In genomic region chr22:38733329-38734202, GRCh38 we compare ENCODE assay signal across 9 cellular contexts. TPM values are rescaled to one million over a fixed set of nuclear protein-coding genes. Genes with fewer than 3 reads are reported as not detected.
DNase-seq lines count a peak whose midpoint lies in the region; ATAC-seq and TF ChIP-seq lines count a peak whose summit lies in the region.
"Had no signal": no experiment of that assay in that cellular context is flagged by ENCODE, and none has a peak within 500 bp of the region (broad histone marks: within the 10 kb centered on the region; RNA-seq: fewer than 3 reads in every experiment).

No MANE protein-coding gene starts in this region.

- no peaks in the 10 kb centered on the region for H4K20me1 ChIP-seq in SU-DHL-6 (ENCODE audit: low read depth, low read length)

- H3K9ac ChIP-seq in SU-DHL-6 (ENCODE audit: low read length): no peak overlapping the region

- H3K4me1 Mint-ChIP-seq in CD4-positive, CD25-positive, alpha-beta regulatory T cell: peaks cover 5 to 58% (median 22%) of the 10 kb centered on the region in 4 donors

- no peaks in the 10 kb centered on the region for H3K79me2 ChIP-seq in SU-DHL-6 (ENCODE audit: insufficient read depth, low read length)

- H3K9me3 ChIP-seq in CD4-positive, CD25-positive, alpha-beta regulatory T cell (ENCODE audit: control insufficient read depth in 2 of 2, low read length in 2 of 2): no peaks in the 10 kb centered on the region
- no peaks in the 10 kb centered on the region for H3K9me3 ChIP-seq in SU-DHL-6 (ENCODE audit: insufficient read depth, low read length)
- no peaks in the 10 kb centered on the region for H3K9me3 ChIP-seq in breast epithelium

- no peaks in the 10 kb centered on the region for H3K27me3 Mint-ChIP-seq in CD4-positive, CD25-positive, alpha-beta regulatory T cell

- no peaks in the 10 kb centered on the region for H3K27me3 ChIP-seq in CD4-positive, CD25-positive, alpha-beta regulatory T cell (ENCODE audit: control insufficient read depth, insufficient read depth, low read length)
- H3K27me3 ChIP-seq in SU-DHL-6 (ENCODE audit: low read length) (no peaks in the 10 kb centered on the region), breast epithelium (no peaks in the 10 kb centered on the region), kidney epithelial cell (ENCODE audit: control insufficient read depth, insufficient read depth, low read length) (no peaks in the 10 kb centered on the region)

- peak overlapping the region in 3 of 4 donors; percentile 4 to 75 (median 19) for H3K4me3 Mint-ChIP-seq in CD4-positive, CD25-positive, alpha-beta regulatory T cell

- H3K9me3 Mint-ChIP-seq in CD4-positive, CD25-positive, alpha-beta regulatory T cell: no peaks in the 10 kb centered on the region

- peak in 1 of 3 donors; percentile 65 for DNase-seq in CD4-positive, CD25-positive, alpha-beta regulatory T cell
- peak; percentile 28 for DNase-seq in HK-2 (ENCODE audit: unreplicated experiment)
- DNase-seq in breast epithelium (ENCODE audit: low spot score in 2 of 2): peak; percentile 64 to 69
- no peak for DNase-seq in kidney epithelial cell (ENCODE audit: low read depth)
- peak; percentile 29 for DNase-seq in stimulated activated CD8-positive, alpha-beta memory T cell treated with anti-CD3 and anti-CD28 coated beads, Interleukin-15, amount 100 ng/mL, for 1 hour (ENCODE audit: low read depth)
- DNase-seq in DMS114 treated with DMSO at 0.1 percent for 48 hours (lab: John Stamatoyannopoulos, UW; ENCODE audit: unreplicated experiment): no peak

- no peak overlapping the region for H3K4me3 ChIP-seq in CD4-positive, CD25-positive, alpha-beta regulatory T cell (ENCODE audit: low read depth, low read length)
- H3K4me3 ChIP-seq in SU-DHL-6 (ENCODE audit: insufficient read depth, low read length, poor library complexity, severe bottlenecking): no peak overlapping the region
- H3K4me3 ChIP-seq in breast epithelium: no peak overlapping the region
- no peak overlapping the region for H3K4me3 ChIP-seq in kidney epithelial cell (ENCODE audit: low read depth, low read length)
- H3K4me3 ChIP-seq: skin epidermis had no signal

- TF ChIP-seq CTCF in SU-DHL-6 (IDR thresholded peaks at IDR 0.05; ENCODE audit: insufficient read depth, low read length, poor library complexity, severe bottlenecking) (peak; percentile 92), breast epithelium (IDR thresholded peaks at IDR 0.05) (peak; percentile 53 to 68 (median 55)), kidney epithelial cell (IDR thresholded peaks at IDR 0.05; ENCODE audit: insufficient read depth, low read length, poor library complexity, severe bottlenecking) (peak; percentile 83)

- H3F3A ChIP-seq in SU-DHL-6 (ENCODE audit: insufficient read depth): peaks cover 9% of the 10 kb centered on the region; the same call in 1 of the 2 replicates

- peaks cover 71% of the 10 kb centered on the region for H3K36me3 ChIP-seq in CD4-positive, CD25-positive, alpha-beta regulatory T cell (ENCODE audit: control insufficient read depth, insufficient read depth, low read length)
- no peaks in the 10 kb centered on the region; the same call in 1 of the 2 replicates for H3K36me3 ChIP-seq in SU-DHL-6 (ENCODE audit: low read length)
- peaks cover 32% of the 10 kb centered on the region for H3K36me3 ChIP-seq in breast epithelium
- H3K36me3 ChIP-seq in kidney epithelial cell (ENCODE audit: control insufficient read depth, insufficient read depth, low read length): peaks cover 7% of the 10 kb centered on the region

- H3K4me2 ChIP-seq in SU-DHL-6 (ENCODE audit: low read depth, low read length, poor library complexity, severe bottlenecking): no peak overlapping the region

- peak overlapping the region; percentile 80 to 86 (median 85) for H3K27ac Mint-ChIP-seq in CD4-positive, CD25-positive, alpha-beta regulatory T cell

- H3K27ac ChIP-seq in CD4-positive, CD25-positive, alpha-beta regulatory T cell (ENCODE audit: insufficient read depth, low read length, poor library complexity, severe bottlenecking): peak overlapping the region; percentile 52
- H3K27ac ChIP-seq in SU-DHL-6 (ENCODE audit: low read depth, low read length) (no peak overlapping the region), breast epithelium (peak overlapping the region; percentile 81 to 87)

- ATAC-seq in CD4-positive, CD25-positive, alpha-beta regulatory T cell (ENCODE audit: low read depth in 2 of 2): peak; percentile 43 to 57
- ATAC-seq in GM19351 (IDR thresholded peaks at IDR 0.05; ENCODE audit: unreplicated experiment): no peak

- H3K9me2 ChIP-seq in SU-DHL-6 (replicated peaks; ENCODE audit: insufficient read depth, low read length): no peaks in the 10 kb centered on the region

- H3K4me1 ChIP-seq in CD4-positive, CD25-positive, alpha-beta regulatory T cell (ENCODE audit: control insufficient read depth, insufficient read depth, low read length, poor library complexity, severe bottlenecking): peaks cover 23% of the 10 kb centered on the region
- peaks cover 12 to 20% of the 10 kb centered on the region in 2 donors for H3K4me1 ChIP-seq in breast epithelium

- H2AFZ ChIP-seq in SU-DHL-6 (ENCODE audit: low read depth, low read length, severe bottlenecking): no peak overlapping the region

- TF ChIP-seq POLR2A in breast epithelium (IDR thresholded peaks at IDR 0.05): no peak

- intact Hi-C loops in breast epithelium (cut with DNase I; ENCODE audit: low total_unique reads): loop anchor here (5.0 kb wide), 1 partner anchor 559 kb away; no protein-coding TSS in a partner anchor

- peaks cover 37% of the 10 kb centered on the region for H3K36me3 Mint-ChIP-seq in CD4-positive, CD25-positive, alpha-beta regulatory T cell

RNA-seq across cellular contexts. Expression of gene SUN2, which starts 22.2 kb away (rescaled TPM):
- total RNA-seq in CD4-positive, CD25-positive, alpha-beta regulatory T cell: 454 TPM
- 100 to 1,000 TPM; 260 to 381 (median 298) TPM for polyA plus RNA-seq in CD4-positive, CD25-positive, alpha-beta regulatory T cell
- total RNA-seq in breast epithelium: 100 to 1,000 TPM; 173 to 577 (median 266) TPM
- 84.5 and 105 TPM in 2 replicates for total RNA-seq in kidney epithelial cell

RNA-seq across cellular contexts. Expression of gene GTPBP1, which starts 27.8 kb away (rescaled TPM):
- 285 TPM for total RNA-seq in CD4-positive, CD25-positive, alpha-beta regulatory T cell
- 10 to 100 TPM; 25.4 to 29.7 (median 25.7) TPM for polyA plus RNA-seq in CD4-positive, CD25-positive, alpha-beta regulatory T cell
- total RNA-seq in breast epithelium (10 to 100 TPM; 32.3 to 58.7 (median 56.9) TPM), kidney epithelial cell (33.0 and 35.4 TPM in 2 replicates)

RNA-seq across cellular contexts. Expression of gene JOSD1, which starts 32.8 kb away (rescaled TPM):
- 205 TPM for total RNA-seq in CD4-positive, CD25-positive, alpha-beta regulatory T cell
- polyA plus RNA-seq in CD4-positive, CD25-positive, alpha-beta regulatory T cell: 10 to 100 TPM in 2 of 4 donors, 1 to 10 TPM in 2; 8.7 to 12.5 (median 10.2) TPM
- total RNA-seq in breast epithelium: 10 to 100 TPM; 60.5 to 80.8 (median 61.3) TPM
- total RNA-seq in kidney epithelial cell: 97.3 and 110 TPM in 2 replicates

RNA-seq across cellular contexts. Expression of gene TOMM22, which starts 51.8 kb away (rescaled TPM):
- total RNA-seq in CD4-positive, CD25-positive, alpha-beta regulatory T cell: 58.4 TPM
- 10 to 100 TPM; 61.6 to 72.7 (median 65.7) TPM for polyA plus RNA-seq in CD4-positive, CD25-positive, alpha-beta regulatory T cell
- 10 to 100 TPM; 30.6 to 37.3 (median 32.8) TPM for total RNA-seq in breast epithelium
- total RNA-seq in kidney epithelial cell: 56.4 and 76.7 TPM in 2 replicates

Comparison
In these comparisons a context has a peak if more than half of its experiments do, and no peak if none do; other contexts are left out.
1. DNase-seq: peak in HK-2 (single experiment), breast epithelium (2 of 2) and stimulated activated CD8-positive, alpha-beta memory T cell treated with anti-CD3 and anti-CD28 coated beads, Interleukin-15, amount 100 ng/mL, for 1 hour (single experiment); none in kidney epithelial cell (single experiment) and DMS114 treated with DMSO at 0.1 percent for 48 hours (single experiment).
2. Peak in every context shown above with its lines, with median percentiles within 50 percentile points of each other: CTCF ChIP-seq.